In the genomic region with DNA sequence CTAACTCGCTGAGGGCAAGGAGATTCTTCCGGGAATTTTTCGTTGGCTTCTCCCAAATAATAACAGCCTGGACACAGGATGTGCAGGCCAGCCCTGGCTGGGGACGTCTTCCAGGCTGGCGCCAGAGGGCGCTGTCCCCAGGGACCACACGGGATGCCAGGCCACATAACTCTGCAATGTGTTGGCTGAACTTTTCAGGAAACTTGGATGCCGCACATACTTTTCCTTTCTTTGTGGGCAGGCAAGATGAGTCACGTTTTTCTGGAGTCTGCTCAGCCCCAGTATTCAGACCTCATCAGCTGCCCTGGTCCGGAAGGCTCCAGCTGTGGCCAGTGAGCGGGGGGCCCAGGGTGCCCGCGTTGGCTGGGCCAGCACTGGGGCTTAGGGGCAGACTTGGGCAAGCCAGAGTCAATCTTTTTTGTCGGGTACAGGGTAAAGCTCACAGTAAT, we compare ENCODE assay signal across 8 cellular contexts.
DNase-seq lines count a peak whose midpoint lies in the region; ATAC-seq and TF ChIP-seq lines count a peak whose summit lies in the region.

No MANE protein-coding gene starts in this region.

- intact Hi-C loops in heart left ventricle (cut with DNase I): loop anchor here in 6 of 10 donors (2.0 to 10.0 kb wide), 6 partner anchors 127 to 379 kb away; no protein-coding TSS in a partner anchor
- intact Hi-C loops in prostate gland (cut with DNase I): no loop called here

- H3K36me3 ChIP-seq in heart left ventricle (no peaks in the 10 kb centered on the region), prostate gland (no peaks in the 10 kb centered on the region)

- DNase-seq in stimulated activated CD4-positive, alpha-beta T cell treated with anti-CD3 and anti-CD28 coated beads, Interleukin-15, amount 100 ng/mL, for 24 hours: peak; percentile 25
- DNase-seq in stimulated activated CD4-positive, alpha-beta T cell treated with anti-CD3 and anti-CD28 coated beads, Interleukin-4, amount 100 ng/mL, for 24 hours: no peak
- DNase-seq in KBM-7: peak; percentile 57
- DNase-seq in amniotic epithelial cell (ENCODE audit: low read depth): peak; percentile 99
- DNase-seq in heart left ventricle: peak; percentile 79 to 88 (median 81)
- DNase-seq in prostate gland (ENCODE audit: low spot score): peak; percentile 83
- no peak for DNase-seq in effector CD8-positive, alpha-beta T cell (lab: John Stamatoyannopoulos, UW)

- TF ChIP-seq POLR2A in heart left ventricle (IDR thresholded peaks at IDR 0.05) (no peak), prostate gland (IDR thresholded peaks at IDR 0.05) (no peak)

- TF ChIP-seq CTCF in heart left ventricle (IDR thresholded peaks at IDR 0.05): peak; percentile 72 to 91 (median 84)
- peak; percentile 60 to 95 (median 91) for TF ChIP-seq CTCF in prostate gland (IDR thresholded peaks at IDR 0.05)

- H3K4me3 ChIP-seq in heart left ventricle: no peak overlapping the region
- no peak overlapping the region for H3K4me3 ChIP-seq in prostate gland

- H3K27ac ChIP-seq in heart left ventricle (peak overlapping the region; percentile 8 to 94 (median 76)), prostate gland (peak overlapping the region; percentile 83 to 85)

- ATAC-seq in heart left ventricle (peak; percentile 86 to 93 (median 92)), GM18861 (IDR thresholded peaks at IDR 0.05; ENCODE audit: unreplicated experiment) (no peak)

- H3K9me3 ChIP-seq in heart left ventricle: no peaks in the 10 kb centered on the region
- no peaks in the 10 kb centered on the region for H3K9me3 ChIP-seq in prostate gland

- 8 to 17% (median 14%) methylated on average over 13 to 14 of the region's 14 CpGs for WGBS in heart left ventricle, 4 donors
- WGBS in prostate gland: 11% methylated on average over 14 of the region's 14 CpGs

- no peaks in the 10 kb centered on the region for H3K27me3 ChIP-seq in heart left ventricle
- no peaks in the 10 kb centered on the region for H3K27me3 ChIP-seq in prostate gland (replicated peaks; ENCODE audit: insufficient read depth)

- in situ Hi-C loops in KBM-7 (cut with MboI; ENCODE audit: low pct_unique_long_range_greater_than_20kb, low sequenced_read_pairs): no loop called here

- H3K4me1 ChIP-seq in heart left ventricle: peaks cover 0 to 43% (median 24%) of the 10 kb centered on the region in 12 donors
- H3K4me1 ChIP-seq in prostate gland (replicated peaks): peaks cover 11% of the 10 kb centered on the region

Comparison
In these comparisons a context has a peak if more than half of its experiments do, and no peak if none do; other contexts are left out.
1. DNase-seq: peak in stimulated activated CD4-positive, alpha-beta T cell treated with anti-CD3 and anti-CD28 coated beads, Interleukin-15, amount 100 ng/mL, for 24 hours (single experiment), KBM-7 (single experiment), amniotic epithelial cell (single experiment), heart left ventricle (5 of 5) and prostate gland (single experiment); none in stimulated activated CD4-positive, alpha-beta T cell treated with anti-CD3 and anti-CD28 coated beads, Interleukin-4, amount 100 ng/mL, for 24 hours (single experiment) and effector CD8-positive, alpha-beta T cell (single experiment).